8 cellular contexts compared by ENCODE assay signal in genomic region chr15:82046668-82047492, GRCh38. TPM values are rescaled to one million over a fixed set of nuclear protein-coding genes. Genes with fewer than 3 reads are reported as not detected.
DNase-seq lines count a peak whose midpoint lies in the region; ATAC-seq, FAIRE-seq and TF ChIP-seq lines count a peak whose summit lies in the region.

No MANE protein-coding gene starts in this region.

- no peaks in the 10 kb centered on the region for H3K36me3 ChIP-seq in kidney (ENCODE audit: control insufficient read depth in 1 of 2, insufficient read depth in 2 of 2, low read length in 2 of 2)

- ATAC-seq in GM18867 (IDR thresholded peaks at IDR 0.05; ENCODE audit: unreplicated experiment), result peak; percentile 59
- peak; percentile 60 for ATAC-seq in HG03103 (IDR thresholded peaks at IDR 0.05; ENCODE audit: low read depth, unreplicated experiment)
- ATAC-seq in activated B cell treated with CpG ODN at 0.5 μM for 24 hours (ENCODE audit: low read depth), result peak; percentile 81

- H3K36me3 Mint-ChIP-seq in activated B cell treated with CpG ODN at 0.5 μM for 24 hours (ENCODE audit: low read depth), result peaks cover 1% of the 10 kb centered on the region

- peaks cover 28% of the 10 kb centered on the region for H3K27me3 Mint-ChIP-seq in activated B cell treated with CpG ODN at 0.5 μM for 24 hours

- peaks cover 16% of the 10 kb centered on the region for H3K4me1 Mint-ChIP-seq in activated B cell treated with CpG ODN at 0.5 μM for 24 hours

- FAIRE-seq in kidney (lab: Jason Lieb, UNC), result no peak

- in situ Hi-C loops in ACHN (cut with HindIII; ENCODE audit: low pct_ligation_motif_present, low pct_unique_long_range_greater_than_20kb, low sequenced_read_pairs), result no loop called here

- peaks cover 3 to 7% of the 10 kb centered on the region in 2 donors for H3K4me1 ChIP-seq in kidney (ENCODE audit: control insufficient read depth in 1 of 2, insufficient read depth in 1 of 2, low read depth in 1 of 2, low read length in 2 of 2)

- H3K27ac ChIP-seq in caudate nucleus (ENCODE audit: low read depth, low read length) (peak overlapping the region; percentile 92), kidney (ENCODE audit: low read depth in 2 of 2, low read length in 2 of 2) (peak overlapping the region; percentile 85 to 91)

- peak overlapping the region; percentile 69 for H3K9ac ChIP-seq in kidney (ENCODE audit: low read length in 2 of 2)

- POLR2A ChIA-PET in activated B cell treated with CpG ODN at 0.5 μM for 24 hours (lab: Charles Lee), result interaction anchor here (0.6 kb wide), 1 partner anchor 154 kb away, joined by 4 read pairs; no protein-coding TSS in a partner anchor

- peak; percentile 90 for DNase-seq in ACHN
- DNase-seq in NCI-H2171 treated with DMSO at 0.1 percent for 48 hours (lab: John Stamatoyannopoulos, UW), result peak; percentile 87
- peak; percentile 84 for DNase-seq in activated B cell treated with CpG ODN at 0.5 μM for 24 hours
- peak in 60 of 61 donors; percentile 36 to 95 (median 82) for DNase-seq in caudate nucleus (lab: John Stamatoyannopoulos, UW)
- DNase-seq in kidney, result peak; percentile 95
- DNase-seq in stimulated activated CD4-positive, alpha-beta T cell treated with anti-CD3 and anti-CD28 coated beads, Interleukin-12 subunit alpha, Interleukin-12 subunit beta, amount 100 ng/mL, for 48 hours (ENCODE audit: low read depth in 2 of 3, low spot score in 1 of 3), result peak; percentile 72 to 81 (median 77)

- peak overlapping the region; percentile 75 to 82 for H3K4me3 ChIP-seq in kidney (ENCODE audit: low read length in 2 of 2)

- intact Hi-C loops in activated B cell treated with CpG ODN at 0.5 μM for 24 hours (cut with micrococcal nuclease) (loop anchor here (1.0 to 10.0 kb wide), 4 partner anchors 567 to 1058 kb away; partner anchors contain the start of gene MESD), kidney (cut with DNase I) (no loop called here)

- CTCF ChIA-PET in activated B cell treated with CpG ODN at 0.5 μM for 24 hours (lab: Charles Lee), result no interaction called here

- peak overlapping the region; percentile 89 for H3K4me3 Mint-ChIP-seq in activated B cell treated with CpG ODN at 0.5 μM for 24 hours

- H3K9me3 Mint-ChIP-seq in activated B cell treated with CpG ODN at 0.5 μM for 24 hours, result no peaks in the 10 kb centered on the region

- TF ChIP-seq CTCF in activated B cell treated with CpG ODN at 0.5 μM for 24 hours (IDR thresholded peaks at IDR 0.05), result no peak
- peak; percentile 36 for TF ChIP-seq CTCF in kidney (IDR thresholded peaks at IDR 0.05; ENCODE audit: borderline replicate concordance, extremely low read depth, insufficient read depth)

- H3K9me3 ChIP-seq in kidney (ENCODE audit: control insufficient read depth in 1 of 2, low read length in 2 of 2), result no peaks in the 10 kb centered on the region

- peak overlapping the region; percentile 66 for H3K27ac Mint-ChIP-seq in activated B cell treated with CpG ODN at 0.5 μM for 24 hours

RNA-seq across cellular contexts. Expression of gene MEX3B, which starts 1.1 kb away (rescaled TPM):
- 0.12 and 0.31 TPM in 2 replicates for total RNA-seq in activated B cell treated with CpG ODN at 0.5 μM for 24 hours
- total RNA-seq in kidney, result 0.91 TPM
- 0.28 TPM for polyA plus RNA-seq in kidney (ENCODE audit: insufficient read depth, low read depth, low replicate concordance)

Comparison
In these comparisons a context has a peak if more than half of its experiments do, and no peak if none do; other contexts are left out.
1. Peak in every context shown above with its lines: DNase-seq, ATAC-seq, H3K4me3 ChIP-seq and H3K27ac ChIP-seq.